ENCODE assay signal across 10 cellular contexts in genomic region chr17:77438241-77439204, GRCh38.
DNase-seq lines count a peak whose midpoint lies in the region; ATAC-seq and TF ChIP-seq lines count a peak whose summit lies in the region.
"Had no signal": no experiment of that assay in that cellular context is flagged by ENCODE, and none has a peak within 500 bp of the region (broad histone marks: within the 10 kb centered on the region; RNA-seq: fewer than 3 reads in every experiment).

No MANE protein-coding gene starts in this region.

- H3K9me2 ChIP-seq in GM23338 (ENCODE audit: insufficient read depth): no peaks in the 10 kb centered on the region
- H3K9me2 ChIP-seq in GM23248 (ENCODE audit: insufficient read depth): no peaks in the 10 kb centered on the region

- H3K79me2 ChIP-seq in GM23338 (replicated peaks; ENCODE audit: insufficient read depth) (peaks cover 62% of the 10 kb centered on the region), GM23248 (ENCODE audit: insufficient read depth) (peaks cover 100% of the 10 kb centered on the region)

- peaks cover 96% of the 10 kb centered on the region for H3K4me1 ChIP-seq in BLaER1
- H3K4me1 ChIP-seq in GM23338 (ENCODE audit: insufficient read depth): peaks cover 28% of the 10 kb centered on the region
- H3K4me1 ChIP-seq in GM23248 (ENCODE audit: insufficient read depth): peaks cover 42% of the 10 kb centered on the region

- no peak for DNase-seq in GM23338 (ENCODE audit: low spot score)
- no peak for DNase-seq in naive thymus-derived CD8-positive, alpha-beta T cell
- DNase-seq in stimulated activated CD4-positive, alpha-beta T cell treated with anti-CD3 and anti-CD28 coated beads, Interleukin-4, amount 100 ng/mL, for 4 hours: no peak
- DNase-seq in GM23248: no peak
- no peak for DNase-seq in DMS79 treated with DMSO at 0.1 percent for 48 hours (lab: John Stamatoyannopoulos, UW)
- DNase-seq: activated T-cell treated with anti-CD3 and anti-CD28 coated beads for 4 hours, thyroid gland had no signal

- in situ Hi-C loops in GM23248 (cut with MboI): no loop called here

- no peaks in the 10 kb centered on the region for H4K20me1 ChIP-seq in BLaER1
- H4K20me1 ChIP-seq in GM23338 (replicated peaks; ENCODE audit: insufficient read depth): peaks cover 7% of the 10 kb centered on the region; the same call in 1 of the 2 replicates
- H4K20me1 ChIP-seq in GM23248 (ENCODE audit: insufficient read depth): peaks cover 7% of the 10 kb centered on the region; the same call in 1 of the 2 replicates

- ATAC-seq in GM23338 (no peak), HG02885 (IDR thresholded peaks at IDR 0.05; ENCODE audit: poor library complexity, unreplicated experiment) (no peak)
- no peak for ATAC-seq in activated T-helper 17 cell treated with anti-CD3 and anti-CD28 coated beads, Interleukin-2, amount 50 U/mL, for 72 hours (replicated peaks)
- ATAC-seq in naive thymus-derived CD8-positive, alpha-beta T cell: no peak

- H3F3A ChIP-seq in GM23338 (replicated peaks; ENCODE audit: low read depth) (no peaks in the 10 kb centered on the region), GM23248 (ENCODE audit: insufficient read depth) (peaks cover 16% of the 10 kb centered on the region)

- no peak for TF ChIP-seq CTCF in GM23338 (conservative IDR thresholded peaks at IDR 0.05; ENCODE audit: low read depth in 2 of 2)

- no peaks in the 10 kb centered on the region; the same call in 2 of the 3 replicates for H3K36me3 Mint-ChIP-seq in GM23338 (ENCODE audit: low read depth)
- peaks cover 43% of the 10 kb centered on the region for H3K36me3 Mint-ChIP-seq in activated T-helper 17 cell treated with anti-CD3 and anti-CD28 coated beads, Interleukin-2, amount 50 U/mL, for 72 hours (ENCODE audit: low read depth)
- peaks cover 0 to 9% (median 5%) of the 10 kb centered on the region in 3 donors for H3K36me3 Mint-ChIP-seq in naive thymus-derived CD8-positive, alpha-beta T cell

- no peak overlapping the region for H3K4me3 Mint-ChIP-seq in GM23338
- H3K4me3 Mint-ChIP-seq in activated T-helper 17 cell treated with anti-CD3 and anti-CD28 coated beads, Interleukin-2, amount 50 U/mL, for 72 hours: peak overlapping the region; percentile 94
- H3K4me3 Mint-ChIP-seq in naive thymus-derived CD8-positive, alpha-beta T cell: peak overlapping the region; percentile 50 to 99 (median 89)

- H3K36me3 ChIP-seq in BLaER1 (no peaks in the 10 kb centered on the region), GM23338 (ENCODE audit: insufficient read depth) (no peaks in the 10 kb centered on the region), GM23248 (ENCODE audit: low read depth) (no peaks in the 10 kb centered on the region)
- H3K36me3 ChIP-seq: thyroid gland had no signal

- peak overlapping the region; percentile 99 for H3K4me2 ChIP-seq in BLaER1
- no peak overlapping the region for H3K4me2 ChIP-seq in GM23338
- H3K4me2 ChIP-seq in GM23248 (ENCODE audit: unreplicated experiment): no peak overlapping the region

- H3K4me3 ChIP-seq in BLaER1 (peak overlapping the region; percentile 58), GM23338 (no peak overlapping the region), GM23248 (no peak overlapping the region)
- H3K4me3 ChIP-seq: thyroid gland had no signal

- no peaks in the 10 kb centered on the region for H3K9me3 Mint-ChIP-seq in GM23338
- H3K9me3 Mint-ChIP-seq in activated T-helper 17 cell treated with anti-CD3 and anti-CD28 coated beads, Interleukin-2, amount 50 U/mL, for 72 hours: no peaks in the 10 kb centered on the region
- H3K9me3 Mint-ChIP-seq in naive thymus-derived CD8-positive, alpha-beta T cell: no peaks in the 10 kb centered on the region

- POLR2A ChIA-PET in naive thymus-derived CD8-positive, alpha-beta T cell (lab: Charles Lee): interaction anchor here (1.8 to 74.5 kb wide), 5 partner anchors 6 to 106 kb away, joined by 4 to 5369 read pairs (median 304); no protein-coding TSS in a partner anchor

- H3K27ac ChIP-seq in BLaER1 (peak overlapping the region; percentile 99), GM23338 (ENCODE audit: low read depth) (no peak overlapping the region), GM23248 (no peak overlapping the region)
- H3K27ac ChIP-seq: thyroid gland had no signal

- H3K27ac Mint-ChIP-seq in GM23338: peak overlapping the region; percentile 88
- peak overlapping the region; percentile 95 for H3K27ac Mint-ChIP-seq in activated T-helper 17 cell treated with anti-CD3 and anti-CD28 coated beads, Interleukin-2, amount 50 U/mL, for 72 hours
- peak overlapping the region; percentile 93 to 100 (median 99) for H3K27ac Mint-ChIP-seq in naive thymus-derived CD8-positive, alpha-beta T cell

- no peaks in the 10 kb centered on the region for H3K9me3 ChIP-seq in BLaER1
- no peaks in the 10 kb centered on the region for H3K9me3 ChIP-seq in GM23248 (ENCODE audit: low read depth)
- H3K9me3 ChIP-seq: thyroid gland had no signal

- peaks cover 12% of the 10 kb centered on the region for H3K27me3 Mint-ChIP-seq in GM23338 (ENCODE audit: insufficient read depth, low read depth, poor library complexity)
- no peaks in the 10 kb centered on the region for H3K27me3 Mint-ChIP-seq in activated T-helper 17 cell treated with anti-CD3 and anti-CD28 coated beads, Interleukin-2, amount 50 U/mL, for 72 hours
- no peaks in the 10 kb centered on the region for H3K27me3 Mint-ChIP-seq in naive thymus-derived CD8-positive, alpha-beta T cell

- H3K4me1 Mint-ChIP-seq in GM23338: peaks cover 61% of the 10 kb centered on the region
- peaks cover 60% of the 10 kb centered on the region for H3K4me1 Mint-ChIP-seq in activated T-helper 17 cell treated with anti-CD3 and anti-CD28 coated beads, Interleukin-2, amount 50 U/mL, for 72 hours
- peaks cover 38 to 100% (median 96%) of the 10 kb centered on the region in 4 donors for H3K4me1 Mint-ChIP-seq in naive thymus-derived CD8-positive, alpha-beta T cell

- H3K27me3 ChIP-seq in BLaER1 (no peaks in the 10 kb centered on the region), GM23338 (ENCODE audit: insufficient read depth) (no peaks in the 10 kb centered on the region), GM23248 (replicated peaks; ENCODE audit: insufficient read depth) (no peaks in the 10 kb centered on the region)
- H3K27me3 ChIP-seq: thyroid gland had no signal

- H2AFZ ChIP-seq in GM23338 (no peak overlapping the region), GM23248 (no peak overlapping the region)

- peak overlapping the region; percentile 85 for H3K9ac ChIP-seq in BLaER1
- H3K9ac ChIP-seq in GM23248: no peak overlapping the region

- 74 to 78% methylated on average over 14 of the region's 14 CpGs for WGBS in GM23248 (ENCODE audit: low coverage in 1 of 2, low lambda C conversion rate in 2 of 2, missing lambda C conversion rate in 2 of 2), 2 experiments

TF ChIP-seq in GM23338, 12 proteins besides CTCF, POLR2A, EP300 and RAD21 (continues in another document):
- TF ChIP-seq ZNF114 (CRISPR knock-in tag; IDR thresholded peaks at IDR 0.05) (no peak), POLR2AphosphoS5 (IDR thresholded peaks at IDR 0.05; ENCODE audit: low read depth) (no peak), ZNF331 (CRISPR knock-in tag; IDR thresholded peaks at IDR 0.05; ENCODE audit: low read depth) (no peak), NANOG (IDR thresholded peaks at IDR 0.05; ENCODE audit: borderline replicate concordance) (no peak), JUNB (IDR thresholded peaks at IDR 0.05; ENCODE audit: unreplicated experiment) (no peak), EZH2 (IDR thresholded peaks at IDR 0.05; ENCODE audit: low read depth, unreplicated experiment) (no peak), CREB1 (CRISPR knock-in tag; IDR thresholded peaks at IDR 0.05; ENCODE audit: low read depth) (no peak), ETS1 (IDR thresholded peaks at IDR 0.05) (no peak), STAT1 (IDR thresholded peaks at IDR 0.05; ENCODE audit: unreplicated experiment) (no peak), REST (IDR thresholded peaks at IDR 0.05; ENCODE audit: unreplicated experiment) (no peak), EZH2phosphoT487 (IDR thresholded peaks at IDR 0.05; ENCODE audit: unreplicated experiment) (no peak)
